8 cellular contexts compared by ENCODE assay signal in genomic region chrX:45758319-45758718, GRCh38.
DNase-seq lines count a peak whose midpoint lies in the region; ATAC-seq and TF ChIP-seq lines count a peak whose summit lies in the region.

No MANE protein-coding gene starts in this region.

- TF ChIP-seq CTCF in chondrocyte (IDR thresholded peaks at IDR 0.05) = no peak

- H3K27ac Mint-ChIP-seq in chondrocyte (ENCODE audit: unreplicated experiment) = peak overlapping the region; percentile 87

- H3K36me3 Mint-ChIP-seq in chondrocyte (ENCODE audit: low read depth) = peaks cover 2% of the 10 kb centered on the region

- no peaks in the 10 kb centered on the region for H3K27me3 Mint-ChIP-seq in chondrocyte (ENCODE audit: low read depth)

- peak overlapping the region; percentile 3 for H3K4me3 Mint-ChIP-seq in chondrocyte (ENCODE audit: unreplicated experiment)

- no peaks in the 10 kb centered on the region for H3K9me3 Mint-ChIP-seq in chondrocyte (ENCODE audit: low read depth)

- DNase-seq in SKM-1 (lab: John Stamatoyannopoulos, UW; ENCODE audit: unreplicated experiment) = peak; percentile 37
- no peak for DNase-seq in chondrocyte (ENCODE audit: low spot score)
- no peak for DNase-seq in caudate nucleus (lab: John Stamatoyannopoulos, UW)
- DNase-seq in ureter (ENCODE audit: low spot score) = no peak
- DNase-seq in NCI-H526 (lab: John Stamatoyannopoulos, UW) = no peak

- H3K4me1 Mint-ChIP-seq in chondrocyte (ENCODE audit: low read depth) = peaks cover 42% of the 10 kb centered on the region

- peak overlapping the region in 12 of 21 experiments; percentile 35 to 89 (median 63) for H3K27ac ChIP-seq in skin epidermis
- no peak overlapping the region for H3K27ac ChIP-seq in caudate nucleus (ENCODE audit: low read depth, low read length)

- ATAC-seq in GM18858 (IDR thresholded peaks at IDR 0.05; ENCODE audit: unreplicated experiment) (peak; percentile 29), HG02981 (IDR thresholded peaks at IDR 0.05; ENCODE audit: unreplicated experiment) (peak; percentile 32)

- H3K4me3 ChIP-seq in skin epidermis = no peak overlapping the region
